Comparison of ENCODE assay signal across 12 cellular contexts in the genomic region with DNA sequence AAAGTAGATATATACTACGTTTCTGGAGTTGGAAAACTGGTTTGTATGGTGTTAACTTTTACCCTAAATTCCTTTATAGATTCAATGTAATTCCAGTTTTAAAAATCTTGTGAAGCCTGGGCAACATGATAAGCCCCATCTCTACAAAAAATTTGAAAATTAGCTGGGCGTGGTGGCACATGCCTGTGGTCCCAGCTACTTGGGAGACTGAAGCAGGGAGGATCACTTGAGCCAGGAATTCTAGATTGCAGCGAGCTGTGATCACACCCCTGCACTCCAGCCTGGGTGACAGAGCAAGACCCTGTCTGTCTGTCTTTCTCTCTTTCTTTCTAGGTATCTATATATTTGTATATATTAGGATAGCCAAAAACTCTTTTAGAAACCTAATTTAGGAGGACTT.
"Had no signal": no experiment of that assay in that cellular context is flagged by ENCODE, and none has a peak within 500 bp of the region (broad histone marks: within the 10 kb centered on the region; RNA-seq: fewer than 3 reads in every experiment).

No MANE protein-coding gene starts in this region.

- DNase-seq: activated naive CD4-positive, alpha-beta T cell; activated T-cell treated with anti-CD3 and anti-CD28 coated beads, Interleukin-2, amount 50 U/mL, for 24 hours; colonic mucosa; endodermal cell; foreskin keratinocyte; kidney; stimulated activated CD4-positive, alpha-beta T cell treated with anti-CD3 and anti-CD28 coated beads, Interleukin-4, amount 100 ng/mL, for 24 hours; stimulated activated naive CD4-positive, alpha-beta T cell treated with Interleukin-2 at 50 U/mL for 16 hours; T-helper 1 cell had no signal

- ATAC-seq: activated T-helper 17 cell treated with anti-CD3 and anti-CD28 coated beads, Interleukin-2, amount 50 U/mL, for 72 hours; foreskin keratinocyte; natural killer cell treated with Interleukin-12 subunit alpha and Interleukin-12 subunit beta and Interleukin-15 and Interleukin-18, amount 100 ng/mL, for 72 hours; WTC11 had no signal
